10 cellular contexts compared by ENCODE assay signal in the genomic region with DNA sequence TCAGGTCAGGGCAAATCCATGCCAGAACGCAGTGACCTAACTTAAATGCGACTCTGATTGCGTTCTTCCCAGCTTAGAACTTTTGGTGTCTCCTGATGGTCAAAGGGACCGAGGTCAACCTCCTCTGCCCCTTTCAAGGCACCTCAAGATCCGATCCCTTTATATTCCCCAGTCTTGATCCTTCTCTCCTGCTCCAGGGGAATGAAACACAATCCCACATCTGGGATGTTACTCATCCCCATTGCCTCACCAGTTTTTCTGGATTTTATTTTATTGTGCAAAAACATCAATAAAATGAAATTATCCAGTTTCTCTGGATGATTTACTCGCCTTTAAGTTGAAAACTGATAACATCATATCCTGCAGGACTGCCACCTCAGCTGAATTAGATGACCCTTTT. TPM values are rescaled to one million over a fixed set of nuclear protein-coding genes. Genes with fewer than 3 reads are reported as not detected.
A peak's percentile ranks its signal among the peaks of the same experiment; 100 is the strongest.
DNase-seq lines count a peak whose midpoint lies in the region; ATAC-seq and TF ChIP-seq lines count a peak whose summit lies in the region.
"Had no signal": no experiment of that assay in that cellular context is flagged by ENCODE, and none has a peak within 500 bp of the region (broad histone marks: within the 10 kb centered on the region; RNA-seq: fewer than 3 reads in every experiment).

No MANE protein-coding gene starts in this region.

- peak overlapping the region; percentile 55 for H3K4me3 Mint-ChIP-seq in activated CD4-positive, alpha-beta T cell treated with anti-CD3 and anti-CD28 coated beads, Interleukin-2, amount 10 ng/mL, durations not matched to agents 24 days and 14 days
- H3K4me3 Mint-ChIP-seq in activated naive CD8-positive, alpha-beta T cell treated with anti-CD3 and anti-CD28 coated beads, Interleukin-2, amount 50 U/mL, for 24 hours, result peak overlapping the region; percentile 41

- H3K27ac Mint-ChIP-seq in activated CD4-positive, alpha-beta T cell treated with anti-CD3 and anti-CD28 coated beads, Interleukin-2, amount 10 ng/mL, durations not matched to agents 24 days and 14 days, result no peak overlapping the region
- H3K27ac Mint-ChIP-seq in activated naive CD8-positive, alpha-beta T cell treated with anti-CD3 and anti-CD28 coated beads, Interleukin-2, amount 50 U/mL, for 24 hours, result no peak overlapping the region

- DNase-seq in activated CD4-positive, alpha-beta T cell treated with anti-CD3 and anti-CD28 coated beads, Interleukin-2, amount 10 ng/mL, durations not matched to agents 24 days and 14 days, result no peak
- no peak for DNase-seq in activated CD4-positive, alpha-beta T cell treated with anti-CD3 and anti-CD28 coated beads, Interleukin-2, amount 50 U/mL, for 4 hours
- no peak for DNase-seq in activated naive CD8-positive, alpha-beta T cell treated with anti-CD3 and anti-CD28 coated beads, Interleukin-2, amount 50 U/mL, for 24 hours
- DNase-seq in RPMI8226 (no peak), colonic mucosa (no peak)
- DNase-seq: NCI-H748 treated with DMSO at 0.1 percent for 48 hours had no signal

- peaks cover 1% of the 10 kb centered on the region for H3K36me3 Mint-ChIP-seq in activated CD4-positive, alpha-beta T cell treated with anti-CD3 and anti-CD28 coated beads, Interleukin-2, amount 10 ng/mL, durations not matched to agents 24 days and 14 days (ENCODE audit: low read depth)
- no peaks in the 10 kb centered on the region for H3K36me3 Mint-ChIP-seq in activated naive CD8-positive, alpha-beta T cell treated with anti-CD3 and anti-CD28 coated beads, Interleukin-2, amount 50 U/mL, for 24 hours (ENCODE audit: low read depth)

- peak overlapping the region; percentile 14 for H3K9ac ChIP-seq in iPS-15b (ENCODE audit: low read depth, low read length)
- no peak overlapping the region for H3K9ac ChIP-seq in colonic mucosa (ENCODE audit: low read depth in 2 of 2, low read length in 2 of 2)

- peaks cover 11% of the 10 kb centered on the region for H3K9me3 Mint-ChIP-seq in activated CD4-positive, alpha-beta T cell treated with anti-CD3 and anti-CD28 coated beads, Interleukin-2, amount 10 ng/mL, durations not matched to agents 24 days and 14 days
- peaks cover 5% of the 10 kb centered on the region for H3K9me3 Mint-ChIP-seq in activated naive CD8-positive, alpha-beta T cell treated with anti-CD3 and anti-CD28 coated beads, Interleukin-2, amount 50 U/mL, for 24 hours

- TF ChIP-seq CTCF in colonic mucosa (IDR thresholded peaks at IDR 0.05), result no peak

- intact Hi-C loops in activated CD4-positive, alpha-beta T cell treated with anti-CD3 and anti-CD28 coated beads, Interleukin-2, amount 10 ng/mL, durations not matched to agents 24 days and 14 days (cut with micrococcal nuclease), result no loop called here
- intact Hi-C loops in colonic mucosa (cut with DNase I), result no loop called here

- ATAC-seq in activated naive CD8-positive, alpha-beta T cell treated with anti-CD3 and anti-CD28 coated beads, Interleukin-2, amount 50 U/mL, for 24 hours, result no peak
- ATAC-seq in HG02623 (IDR thresholded peaks at IDR 0.05; ENCODE audit: unreplicated experiment), result no peak
- ATAC-seq: HCT116 had no signal

- peaks cover 22% of the 10 kb centered on the region for H3K27me3 ChIP-seq in iPS-15b (ENCODE audit: control insufficient read depth, insufficient read depth, low read length)
- no peaks in the 10 kb centered on the region for H3K27me3 ChIP-seq in colonic mucosa

- H3K4me1 ChIP-seq in iPS-15b (ENCODE audit: control insufficient read depth, insufficient read depth, low read length) (no peaks in the 10 kb centered on the region), colonic mucosa (no peaks in the 10 kb centered on the region)

- H3K27me3 Mint-ChIP-seq in activated CD4-positive, alpha-beta T cell treated with anti-CD3 and anti-CD28 coated beads, Interleukin-2, amount 10 ng/mL, durations not matched to agents 24 days and 14 days, result peaks cover 19% of the 10 kb centered on the region
- H3K27me3 Mint-ChIP-seq in activated naive CD8-positive, alpha-beta T cell treated with anti-CD3 and anti-CD28 coated beads, Interleukin-2, amount 50 U/mL, for 24 hours, result peaks cover 28% of the 10 kb centered on the region

- peaks cover 9% of the 10 kb centered on the region for H3K4me1 Mint-ChIP-seq in activated CD4-positive, alpha-beta T cell treated with anti-CD3 and anti-CD28 coated beads, Interleukin-2, amount 10 ng/mL, durations not matched to agents 24 days and 14 days
- H3K4me1 Mint-ChIP-seq in activated naive CD8-positive, alpha-beta T cell treated with anti-CD3 and anti-CD28 coated beads, Interleukin-2, amount 50 U/mL, for 24 hours, result peaks cover 7% of the 10 kb centered on the region

- H3K27ac ChIP-seq in skin epidermis (peak overlapping the region in 5 of 21 experiments; percentile 8 to 74 (median 63)), colonic mucosa (no peak overlapping the region)

- peak overlapping the region; percentile 81 for H3K4me3 ChIP-seq in iPS-15b (ENCODE audit: low read depth, low read length)
- peak overlapping the region; percentile 32 to 55 (median 47) for H3K4me3 ChIP-seq in skin epidermis
- H3K4me3 ChIP-seq in colonic mucosa, result no peak overlapping the region

- no peaks in the 10 kb centered on the region for H3K9me3 ChIP-seq in iPS-15b (ENCODE audit: control insufficient read depth, insufficient read depth, low read length)
- no peaks in the 10 kb centered on the region for H3K9me3 ChIP-seq in colonic mucosa

- no peaks in the 10 kb centered on the region for H3K36me3 ChIP-seq in iPS-15b (ENCODE audit: control insufficient read depth, insufficient read depth, low read length)
- H3K36me3 ChIP-seq in colonic mucosa, result no peaks in the 10 kb centered on the region

RNA-seq across cellular contexts. Expression of gene IRAK1BP1, which starts 43.9 kb away (rescaled TPM):
- 3.4 and 3.6 TPM in 2 replicates for total RNA-seq in activated CD4-positive, alpha-beta T cell treated with anti-CD3 and anti-CD28 coated beads, Interleukin-2, amount 10 ng/mL, durations not matched to agents 24 days and 14 days
- 1 to 10 TPM; 1.7 to 4.9 TPM for total RNA-seq in colonic mucosa
